ENCODE assay signal across 1 cellular context in the genomic region with DNA sequence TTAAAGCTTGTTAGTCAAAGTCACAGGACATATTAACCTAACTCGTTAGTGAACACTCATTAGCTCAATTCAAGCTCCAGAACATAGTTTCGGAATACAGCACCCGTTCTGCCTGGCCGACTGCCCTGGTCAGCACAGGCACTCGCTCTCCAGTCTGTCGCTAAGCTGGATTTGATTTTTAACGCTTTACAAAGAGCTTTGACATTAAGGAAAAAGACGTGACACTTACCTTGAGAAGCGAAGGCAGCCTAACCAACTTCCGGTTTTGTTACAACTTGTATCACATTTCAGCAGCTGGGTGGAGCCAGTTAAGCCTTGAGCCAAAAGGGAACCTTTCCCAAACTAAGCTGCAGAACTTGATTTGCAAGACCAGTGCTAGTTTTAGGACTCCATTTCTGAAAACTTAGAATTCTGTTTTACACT.
TF ChIP-seq lines count a peak whose summit lies in the region.

A gene with protein sequence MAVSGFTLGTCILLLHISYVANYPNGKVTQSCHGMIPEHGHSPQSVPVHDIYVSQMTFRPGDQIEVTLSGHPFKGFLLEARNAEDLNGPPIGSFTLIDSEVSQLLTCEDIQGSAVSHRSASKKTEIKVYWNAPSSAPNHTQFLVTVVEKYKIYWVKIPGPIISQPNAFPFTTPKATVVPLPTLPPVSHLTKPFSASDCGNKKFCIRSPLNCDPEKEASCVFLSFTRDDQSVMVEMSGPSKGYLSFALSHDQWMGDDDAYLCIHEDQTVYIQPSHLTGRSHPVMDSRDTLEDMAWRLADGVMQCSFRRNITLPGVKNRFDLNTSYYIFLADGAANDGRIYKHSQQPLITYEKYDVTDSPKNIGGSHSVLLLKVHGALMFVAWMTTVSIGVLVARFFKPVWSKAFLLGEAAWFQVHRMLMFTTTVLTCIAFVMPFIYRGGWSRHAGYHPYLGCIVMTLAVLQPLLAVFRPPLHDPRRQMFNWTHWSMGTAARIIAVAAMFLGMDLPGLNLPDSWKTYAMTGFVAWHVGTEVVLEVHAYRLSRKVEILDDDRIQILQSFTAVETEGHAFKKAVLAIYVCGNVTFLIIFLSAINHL (minus strand): TSS at position 258 of the 423 bp plus-strand sequence. CDS start 17,867 bp downstream, outside the sequence.

TF ChIP-seq in HepG2, 621 proteins besides CTCF, POLR2A, EP300 and RAD21 (continued from another document and continues in another):
- TF ChIP-seq, protein P1, sequence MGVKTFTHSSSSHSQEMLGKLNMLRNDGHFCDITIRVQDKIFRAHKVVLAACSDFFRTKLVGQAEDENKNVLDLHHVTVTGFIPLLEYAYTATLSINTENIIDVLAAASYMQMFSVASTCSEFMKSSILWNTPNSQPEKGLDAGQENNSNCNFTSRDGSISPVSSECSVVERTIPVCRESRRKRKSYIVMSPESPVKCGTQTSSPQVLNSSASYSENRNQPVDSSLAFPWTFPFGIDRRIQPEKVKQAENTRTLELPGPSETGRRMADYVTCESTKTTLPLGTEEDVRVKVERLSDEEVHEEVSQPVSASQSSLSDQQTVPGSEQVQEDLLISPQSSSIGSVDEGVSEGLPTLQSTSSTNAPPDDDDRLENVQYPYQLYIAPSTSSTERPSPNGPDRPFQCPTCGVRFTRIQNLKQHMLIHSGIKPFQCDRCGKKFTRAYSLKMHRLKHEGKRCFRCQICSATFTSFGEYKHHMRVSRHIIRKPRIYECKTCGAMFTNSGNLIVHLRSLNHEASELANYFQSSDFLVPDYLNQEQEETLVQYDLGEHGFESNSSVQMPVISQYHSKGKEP (CRISPR knock-in tag; IDR thresholded peaks at IDR 0.05): 0 out of 2 replicates have a peak, but pooled peaks have one; percentile 28
- TF ChIP-seq, protein P2, sequence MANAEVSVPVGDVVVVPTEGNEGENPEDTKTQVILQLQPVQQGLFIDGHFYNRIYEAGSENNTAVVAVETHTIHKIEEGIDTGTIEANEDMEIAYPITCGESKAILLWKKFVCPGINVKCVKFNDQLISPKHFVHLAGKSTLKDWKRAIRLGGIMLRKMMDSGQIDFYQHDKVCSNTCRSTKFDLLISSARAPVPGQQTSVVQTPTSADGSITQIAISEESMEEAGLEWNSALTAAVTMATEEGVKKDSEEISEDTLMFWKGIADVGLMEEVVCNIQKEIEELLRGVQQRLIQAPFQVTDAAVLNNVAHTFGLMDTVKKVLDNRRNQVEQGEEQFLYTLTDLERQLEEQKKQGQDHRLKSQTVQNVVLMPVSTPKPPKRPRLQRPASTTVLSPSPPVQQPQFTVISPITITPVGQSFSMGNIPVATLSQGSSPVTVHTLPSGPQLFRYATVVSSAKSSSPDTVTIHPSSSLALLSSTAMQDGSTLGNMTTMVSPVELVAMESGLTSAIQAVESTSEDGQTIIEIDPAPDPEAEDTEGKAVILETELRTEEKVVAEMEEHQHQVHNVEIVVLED (CRISPR knock-in tag; IDR thresholded peaks at IDR 0.05; ENCODE audit: borderline replicate concordance): 0 out of 2 replicates have a peak, but pooled peaks have one; percentile 23
- TF ChIP-seq ZNF335 (CRISPR knock-in tag; IDR thresholded peaks at IDR 0.05) (0 out of 2 replicates have a peak, but pooled peaks have one; percentile 24), TGIF2 (CRISPR knock-in tag; IDR thresholded peaks at IDR 0.05) (0 out of 2 replicates have a peak, but pooled peaks have one; percentile 38), IRF2 (CRISPR knock-in tag; IDR thresholded peaks at IDR 0.05) (peak; percentile 43; the same call in 1 of the 2 replicates), SIX1 (CRISPR knock-in tag; IDR thresholded peaks at IDR 0.05; ENCODE audit: borderline replicate concordance) (peak; percentile 92; the same call in 1 of the 2 replicates), FOXA1 (IDR thresholded peaks at IDR 0.05) (no peak), FOXA1 (CRISPR knock-in tag; IDR thresholded peaks at IDR 0.05) (no peak), SRSF4 (IDR thresholded peaks at IDR 0.05; ENCODE audit: low read depth, low read length, poor library complexity, severe bottlenecking) (no peak), SIN3A (IDR thresholded peaks at IDR 0.05; ENCODE audit: borderline replicate concordance, low read depth, low read length) (0 out of 2 replicates have a peak, but pooled peaks have one; percentile 48), SAP130 (CRISPR knock-in tag; IDR thresholded peaks at IDR 0.05; ENCODE audit: low read depth) (peak; percentile 77), SALL1 (CRISPR knock-in tag; IDR thresholded peaks at IDR 0.05) (peak; percentile 62; the same call in 1 of the 2 replicates), HDAC2 (CRISPR knock-in tag; IDR thresholded peaks at IDR 0.05) (0 out of 2 replicates have a peak, but pooled peaks have one; percentile 33), ZNF652 (CRISPR knock-in tag; IDR thresholded peaks at IDR 0.05; ENCODE audit: borderline replicate concordance, low read depth) (0 out of 2 replicates have a peak, but pooled peaks have one; percentile 25), ZNF33A (CRISPR knock-in tag; IDR thresholded peaks at IDR 0.05; ENCODE audit: borderline replicate concordance) (no peak), GABPB1 (CRISPR knock-in tag; IDR thresholded peaks at IDR 0.05) (peak; percentile 75), ZNF282 (IDR thresholded peaks at IDR 0.05; ENCODE audit: partially characterized antibody) (no peak), LCORL (IDR thresholded peaks at IDR 0.05) (no peak), LCORL (CRISPR knock-in tag; IDR thresholded peaks at IDR 0.05) (peak; percentile 19; the same call in 1 of the 2 replicates), ZNF644 (CRISPR knock-in tag; IDR thresholded peaks at IDR 0.05; ENCODE audit: low read depth) (0 out of 2 replicates have a peak, but pooled peaks have one; percentile 25), MIER3 (CRISPR knock-in tag; IDR thresholded peaks at IDR 0.05; ENCODE audit: borderline replicate concordance) (no peak), HNRNPH1 (optimal IDR thresholded peaks at IDR 0.05; ENCODE audit: low read depth, low read length) (no peak), ZNF562 (CRISPR knock-in tag; IDR thresholded peaks at IDR 0.05; ENCODE audit: borderline replicate concordance) (no peak), GABPA (IDR thresholded peaks at IDR 0.05; ENCODE audit: low read depth, low read length) (no peak), GABPA (CRISPR knock-in tag; IDR thresholded peaks at IDR 0.05; ENCODE audit: low read depth) (peak; percentile 85), SP1 (IDR thresholded peaks at IDR 0.05) (no peak), SP1 (CRISPR knock-in tag; IDR thresholded peaks at IDR 0.05) (0 out of 2 replicates have a peak, but pooled peaks have one; percentile 18), CEBPG (CRISPR knock-in tag; IDR thresholded peaks at IDR 0.05) (peak; percentile 9; the same call in 1 of the 2 replicates), FOSL2 (CRISPR knock-in tag; IDR thresholded peaks at IDR 0.05) (0 out of 2 replicates have a peak, but pooled peaks have one; percentile 9)
- TF ChIP-seq, protein P3, sequence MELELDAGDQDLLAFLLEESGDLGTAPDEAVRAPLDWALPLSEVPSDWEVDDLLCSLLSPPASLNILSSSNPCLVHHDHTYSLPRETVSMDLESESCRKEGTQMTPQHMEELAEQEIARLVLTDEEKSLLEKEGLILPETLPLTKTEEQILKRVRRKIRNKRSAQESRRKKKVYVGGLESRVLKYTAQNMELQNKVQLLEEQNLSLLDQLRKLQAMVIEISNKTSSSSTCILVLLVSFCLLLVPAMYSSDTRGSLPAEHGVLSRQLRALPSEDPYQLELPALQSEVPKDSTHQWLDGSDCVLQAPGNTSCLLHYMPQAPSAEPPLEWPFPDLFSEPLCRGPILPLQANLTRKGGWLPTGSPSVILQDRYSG (CRISPR knock-in tag; IDR thresholded peaks at IDR 0.05): no peak
- TF ChIP-seq, protein P4, sequence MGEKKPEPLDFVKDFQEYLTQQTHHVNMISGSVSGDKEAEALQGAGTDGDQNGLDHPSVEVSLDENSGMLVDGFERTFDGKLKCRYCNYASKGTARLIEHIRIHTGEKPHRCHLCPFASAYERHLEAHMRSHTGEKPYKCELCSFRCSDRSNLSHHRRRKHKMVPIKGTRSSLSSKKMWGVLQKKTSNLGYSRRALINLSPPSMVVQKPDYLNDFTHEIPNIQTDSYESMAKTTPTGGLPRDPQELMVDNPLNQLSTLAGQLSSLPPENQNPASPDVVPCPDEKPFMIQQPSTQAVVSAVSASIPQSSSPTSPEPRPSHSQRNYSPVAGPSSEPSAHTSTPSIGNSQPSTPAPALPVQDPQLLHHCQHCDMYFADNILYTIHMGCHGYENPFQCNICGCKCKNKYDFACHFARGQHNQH (CRISPR knock-in tag; IDR thresholded peaks at IDR 0.05): no peak
- TF ChIP-seq, protein P5, sequence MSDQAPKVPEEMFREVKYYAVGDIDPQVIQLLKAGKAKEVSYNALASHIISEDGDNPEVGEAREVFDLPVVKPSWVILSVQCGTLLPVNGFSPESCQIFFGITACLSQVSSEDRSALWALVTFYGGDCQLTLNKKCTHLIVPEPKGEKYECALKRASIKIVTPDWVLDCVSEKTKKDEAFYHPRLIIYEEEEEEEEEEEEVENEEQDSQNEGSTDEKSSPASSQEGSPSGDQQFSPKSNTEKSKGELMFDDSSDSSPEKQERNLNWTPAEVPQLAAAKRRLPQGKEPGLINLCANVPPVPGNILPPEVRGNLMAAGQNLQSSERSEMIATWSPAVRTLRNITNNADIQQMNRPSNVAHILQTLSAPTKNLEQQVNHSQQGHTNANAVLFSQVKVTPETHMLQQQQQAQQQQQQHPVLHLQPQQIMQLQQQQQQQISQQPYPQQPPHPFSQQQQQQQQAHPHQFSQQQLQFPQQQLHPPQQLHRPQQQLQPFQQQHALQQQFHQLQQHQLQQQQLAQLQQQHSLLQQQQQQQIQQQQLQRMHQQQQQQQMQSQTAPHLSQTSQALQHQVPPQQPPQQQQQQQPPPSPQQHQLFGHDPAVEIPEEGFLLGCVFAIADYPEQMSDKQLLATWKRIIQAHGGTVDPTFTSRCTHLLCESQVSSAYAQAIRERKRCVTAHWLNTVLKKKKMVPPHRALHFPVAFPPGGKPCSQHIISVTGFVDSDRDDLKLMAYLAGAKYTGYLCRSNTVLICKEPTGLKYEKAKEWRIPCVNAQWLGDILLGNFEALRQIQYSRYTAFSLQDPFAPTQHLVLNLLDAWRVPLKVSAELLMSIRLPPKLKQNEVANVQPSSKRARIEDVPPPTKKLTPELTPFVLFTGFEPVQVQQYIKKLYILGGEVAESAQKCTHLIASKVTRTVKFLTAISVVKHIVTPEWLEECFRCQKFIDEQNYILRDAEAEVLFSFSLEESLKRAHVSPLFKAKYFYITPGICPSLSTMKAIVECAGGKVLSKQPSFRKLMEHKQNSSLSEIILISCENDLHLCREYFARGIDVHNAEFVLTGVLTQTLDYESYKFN (CRISPR knock-in tag; conservative IDR thresholded peaks at IDR 0.05): peak; percentile 33; the same call in 1 of the 2 replicates
- TF ChIP-seq, protein P6, sequence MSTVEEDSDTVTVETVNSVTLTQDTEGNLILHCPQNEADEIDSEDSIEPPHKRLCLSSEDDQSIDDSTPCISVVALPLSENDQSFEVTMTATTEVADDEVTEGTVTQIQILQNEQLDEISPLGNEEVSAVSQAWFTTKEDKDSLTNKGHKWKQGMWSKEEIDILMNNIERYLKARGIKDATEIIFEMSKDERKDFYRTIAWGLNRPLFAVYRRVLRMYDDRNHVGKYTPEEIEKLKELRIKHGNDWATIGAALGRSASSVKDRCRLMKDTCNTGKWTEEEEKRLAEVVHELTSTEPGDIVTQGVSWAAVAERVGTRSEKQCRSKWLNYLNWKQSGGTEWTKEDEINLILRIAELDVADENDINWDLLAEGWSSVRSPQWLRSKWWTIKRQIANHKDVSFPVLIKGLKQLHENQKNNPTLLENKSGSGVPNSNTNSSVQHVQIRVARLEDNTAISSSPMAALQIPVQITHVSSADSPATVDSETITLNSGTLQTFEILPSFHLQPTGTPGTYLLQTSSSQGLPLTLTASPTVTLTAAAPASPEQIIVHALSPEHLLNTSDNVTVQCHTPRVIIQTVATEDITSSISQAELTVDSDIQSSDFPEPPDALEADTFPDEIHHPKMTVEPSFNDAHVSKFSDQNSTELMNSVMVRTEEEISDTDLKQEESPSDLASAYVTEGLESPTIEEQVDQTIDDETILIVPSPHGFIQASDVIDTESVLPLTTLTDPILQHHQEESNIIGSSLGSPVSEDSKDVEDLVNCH (CRISPR knock-in tag; IDR thresholded peaks at IDR 0.05): no peak
- TF ChIP-seq, protein P7, sequence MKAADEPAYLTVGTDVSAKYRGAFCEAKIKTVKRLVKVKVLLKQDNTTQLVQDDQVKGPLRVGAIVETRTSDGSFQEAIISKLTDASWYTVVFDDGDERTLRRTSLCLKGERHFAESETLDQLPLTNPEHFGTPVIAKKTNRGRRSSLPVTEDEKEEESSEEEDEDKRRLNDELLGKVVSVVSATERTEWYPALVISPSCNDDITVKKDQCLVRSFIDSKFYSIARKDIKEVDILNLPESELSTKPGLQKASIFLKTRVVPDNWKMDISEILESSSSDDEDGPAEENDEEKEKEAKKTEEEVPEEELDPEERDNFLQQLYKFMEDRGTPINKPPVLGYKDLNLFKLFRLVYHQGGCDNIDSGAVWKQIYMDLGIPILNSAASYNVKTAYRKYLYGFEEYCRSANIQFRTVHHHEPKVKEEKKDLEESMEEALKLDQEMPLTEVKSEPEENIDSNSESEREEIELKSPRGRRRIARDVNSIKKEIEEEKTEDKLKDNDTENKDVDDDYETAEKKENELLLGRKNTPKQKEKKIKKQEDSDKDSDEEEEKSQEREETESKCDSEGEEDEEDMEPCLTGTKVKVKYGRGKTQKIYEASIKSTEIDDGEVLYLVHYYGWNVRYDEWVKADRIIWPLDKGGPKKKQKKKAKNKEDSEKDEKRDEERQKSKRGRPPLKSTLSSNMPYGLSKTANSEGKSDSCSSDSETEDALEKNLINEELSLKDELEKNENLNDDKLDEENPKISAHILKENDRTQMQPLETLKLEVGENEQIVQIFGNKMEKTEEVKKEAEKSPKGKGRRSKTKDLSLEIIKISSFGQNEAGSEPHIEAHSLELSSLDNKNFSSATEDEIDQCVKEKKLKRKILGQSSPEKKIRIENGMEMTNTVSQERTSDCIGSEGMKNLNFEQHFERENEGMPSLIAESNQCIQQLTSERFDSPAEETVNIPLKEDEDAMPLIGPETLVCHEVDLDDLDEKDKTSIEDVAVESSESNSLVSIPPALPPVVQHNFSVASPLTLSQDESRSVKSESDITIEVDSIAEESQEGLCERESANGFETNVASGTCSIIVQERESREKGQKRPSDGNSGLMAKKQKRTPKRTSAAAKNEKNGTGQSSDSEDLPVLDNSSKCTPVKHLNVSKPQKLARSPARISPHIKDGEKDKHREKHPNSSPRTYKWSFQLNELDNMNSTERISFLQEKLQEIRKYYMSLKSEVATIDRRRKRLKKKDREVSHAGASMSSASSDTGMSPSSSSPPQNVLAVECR (CRISPR knock-in tag; IDR thresholded peaks at IDR 0.05; ENCODE audit: borderline replicate concordance): peak; percentile 40; the same call in 1 of the 2 replicates
